ENCODE assay signal across 9 cellular contexts in the genomic region with DNA sequence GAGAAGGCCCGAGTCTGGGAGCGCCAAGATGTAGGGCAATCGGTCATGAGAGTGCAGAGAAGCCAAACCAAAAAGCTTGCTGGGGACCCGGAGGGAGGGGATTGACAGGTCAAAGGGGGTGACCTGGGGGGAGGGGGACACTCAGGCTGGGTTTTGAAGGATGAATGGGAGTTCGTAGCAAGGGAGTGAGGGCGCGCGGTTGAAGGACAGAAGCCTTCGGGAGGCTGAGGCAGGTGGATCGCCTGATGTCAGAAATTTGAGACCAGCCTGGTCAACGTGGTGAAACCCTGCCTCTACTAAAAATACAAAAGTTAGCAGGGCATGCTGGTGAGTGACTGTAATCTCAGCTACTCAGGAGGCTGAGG. TPM values are rescaled to one million over a fixed set of nuclear protein-coding genes. Genes with fewer than 3 reads are reported as not detected.
DNase-seq lines count a peak whose midpoint lies in the region; TF ChIP-seq lines count a peak whose summit lies in the region.
"Not testable (repeated sequence)": the region's sequence is repeated elsewhere in the genome, so short reads cannot be mapped to it uniquely, and the experiment has no call there.
"Had no signal": no experiment of that assay in that cellular context is flagged by ENCODE, and none has a peak within 500 bp of the region (broad histone marks: within the 10 kb centered on the region; RNA-seq: fewer than 3 reads in every experiment).

No MANE protein-coding gene starts in this region.

- H3K9ac ChIP-seq in duodenal mucosa (ENCODE audit: low read depth in 1 of 2, low read length in 2 of 2) (peak overlapping the region; percentile 10 to 43), neural cell (ENCODE audit: low read length) (peak overlapping the region; percentile 77)
- not testable (repeated sequence) for H3K9ac ChIP-seq in iPS-18a (ENCODE audit: low read length)

- not testable (repeated sequence) for H3K27me3 Mint-ChIP-seq in HFFc6 (ENCODE audit: insufficient read depth)
- H3K27me3 Mint-ChIP-seq in activated naive CD4-positive, alpha-beta T cell treated with anti-CD3 and anti-CD28 coated beads, Interleukin-2, amount 10 ng/mL, durations not matched to agents 7 days and 5 days = peaks cover 31% of the 10 kb centered on the region

- H3K27ac Mint-ChIP-seq in HFFc6 = 0 out of 2 replicates have a peak overlapping the region, but pooled peaks have one; percentile 31
- peak overlapping the region; percentile 83 for H3K27ac Mint-ChIP-seq in activated naive CD4-positive, alpha-beta T cell treated with anti-CD3 and anti-CD28 coated beads, Interleukin-2, amount 10 ng/mL, durations not matched to agents 7 days and 5 days

- CTCF ChIA-PET in activated naive CD4-positive, alpha-beta T cell treated with anti-CD3 and anti-CD28 coated beads, Interleukin-2, amount 10 ng/mL, durations not matched to agents 7 days and 5 days (lab: Charles Lee) = not testable (repeated sequence)

- TF ChIP-seq CTCF in AG10803 (conservative IDR thresholded peaks at IDR 0.05; ENCODE audit: low read length); stomach (IDR thresholded peaks at IDR 0.05): not testable (repeated sequence)
- TF ChIP-seq CTCF in HFFc6 (IDR thresholded peaks at IDR 0.05) = 0 out of 2 replicates have a peak, but pooled peaks have one; percentile 12
- peak; percentile 42 for TF ChIP-seq CTCF in neural cell (IDR thresholded peaks at IDR 0.05; ENCODE audit: poor library complexity, severe bottlenecking)

- not testable (repeated sequence) for H3F3A ChIP-seq in neural cell (ENCODE audit: insufficient read depth, low read length, poor library complexity, severe bottlenecking)

- H3K4me1 Mint-ChIP-seq in HFFc6 (ENCODE audit: low read depth) = peaks cover 15% of the 10 kb centered on the region
- H3K4me1 Mint-ChIP-seq in activated naive CD4-positive, alpha-beta T cell treated with anti-CD3 and anti-CD28 coated beads, Interleukin-2, amount 10 ng/mL, durations not matched to agents 7 days and 5 days = peaks cover 24% of the 10 kb centered on the region

- not testable (repeated sequence) for H3K4me2 ChIP-seq in neural cell (ENCODE audit: low read length)

- H3K9me2 ChIP-seq in neural cell (ENCODE audit: insufficient read depth, low read length) = not testable (repeated sequence)

- H4K20me1 ChIP-seq in neural cell (ENCODE audit: insufficient read depth) = not testable (repeated sequence)

- not testable (repeated sequence) for TF ChIP-seq EP300 in neural cell (conservative IDR thresholded peaks at IDR 0.05; ENCODE audit: poor library complexity, severe bottlenecking); stomach (IDR thresholded peaks at IDR 0.05)

- intact Hi-C loops in stomach (cut with DNase I; ENCODE audit: low total_unique reads) = not testable (repeated sequence)

- not testable (repeated sequence) for TF ChIP-seq RAD21 in neural cell (conservative IDR thresholded peaks at IDR 0.05)

- H3K9me3 Mint-ChIP-seq in HFFc6; activated naive CD4-positive, alpha-beta T cell treated with anti-CD3 and anti-CD28 coated beads, Interleukin-2, amount 10 ng/mL, durations not matched to agents 7 days and 5 days: not testable (repeated sequence)

- not testable (repeated sequence) for H3K27me3 ChIP-seq in SJCRH30; duodenal mucosa (ENCODE audit: control insufficient read depth in 1 of 2, insufficient read depth in 2 of 2, low read length in 2 of 2); iPS-18a (ENCODE audit: control insufficient read depth, insufficient read depth, low read length); neural cell (ENCODE audit: insufficient read depth, low read depth, low read length); stomach

- not testable (repeated sequence) for H3K36me3 ChIP-seq in SJCRH30; duodenal mucosa (ENCODE audit: control insufficient read depth in 1 of 2, insufficient read depth in 2 of 2, low read length in 2 of 2); iPS-18a (ENCODE audit: control insufficient read depth, low read depth, low read length); neural cell (ENCODE audit: insufficient read depth, low read length); stomach

- not testable (repeated sequence) for H3K9me3 ChIP-seq in SJCRH30 (replicated peaks); duodenal mucosa (ENCODE audit: control insufficient read depth in 1 of 2, low read length in 2 of 2); iPS-18a (ENCODE audit: control insufficient read depth, low read depth, low read length); neural cell (ENCODE audit: low read length); stomach

- H3K36me3 Mint-ChIP-seq in HFFc6 (ENCODE audit: low read depth); activated naive CD4-positive, alpha-beta T cell treated with anti-CD3 and anti-CD28 coated beads, Interleukin-2, amount 10 ng/mL, durations not matched to agents 7 days and 5 days: not testable (repeated sequence)

- not testable (repeated sequence) for TF ChIP-seq POLR2A in stomach (IDR thresholded peaks at IDR 0.05)

- peak overlapping the region; percentile 51 for H2AFZ ChIP-seq in neural cell (ENCODE audit: low read depth, low read length)

- H3K4me3 ChIP-seq in AG10803 (ENCODE audit: low read length) (peak overlapping the region; percentile 68), SJCRH30 (peak overlapping the region; percentile 98), duodenal mucosa (ENCODE audit: low read depth in 1 of 2, low read length in 2 of 2) (peak overlapping the region; percentile 40 to 68), iPS-18a (ENCODE audit: low read length) (peak overlapping the region; percentile 63), neural cell (ENCODE audit: low read length) (peak overlapping the region; percentile 71), stomach (peak overlapping the region; percentile 70 to 87 (median 77))

- peak overlapping the region; percentile 4; the same call in 1 of the 2 replicates for H3K27ac ChIP-seq in SJCRH30
- not testable (repeated sequence) for H3K27ac ChIP-seq in duodenal mucosa (ENCODE audit: low read depth, low read length); iPS-18a (ENCODE audit: low read length)
- H3K27ac ChIP-seq in neural cell (ENCODE audit: low read length) = peak overlapping the region; percentile 75
- H3K27ac ChIP-seq in stomach = peak overlapping the region; percentile 64 to 86 (median 81)

- not testable (repeated sequence) for H3K4me1 ChIP-seq in SJCRH30
- H3K4me1 ChIP-seq in duodenal mucosa (ENCODE audit: control insufficient read depth in 1 of 2, insufficient read depth in 2 of 2, low read length in 2 of 2) = peaks cover 10 to 15% of the 10 kb centered on the region in 2 donors
- peaks cover 12% of the 10 kb centered on the region for H3K4me1 ChIP-seq in iPS-18a (ENCODE audit: control insufficient read depth, low read depth, low read length)
- H3K4me1 ChIP-seq in stomach = peaks cover 7 to 37% (median 28%) of the 10 kb centered on the region in 4 donors

- H3K4me3 Mint-ChIP-seq in HFFc6 = peak overlapping the region; percentile 78
- peak overlapping the region; percentile 73 for H3K4me3 Mint-ChIP-seq in activated naive CD4-positive, alpha-beta T cell treated with anti-CD3 and anti-CD28 coated beads, Interleukin-2, amount 10 ng/mL, durations not matched to agents 7 days and 5 days

- WGBS in stomach, 5 donors = 42 to 48% (median 46%) methylated on average over 11 of the region's 11 CpGs

- not testable (repeated sequence) for DNase-seq in AG10803 (ENCODE audit: low read depth); HFFc6; activated naive CD4-positive, alpha-beta T cell treated with anti-CD3 and anti-CD28 coated beads, Interleukin-2, amount 10 ng/mL, durations not matched to agents 7 days and 5 days; stomach
- DNase-seq in SJCRH30 = peak in 1 of 2 experiments; percentile 31

- peaks cover 23% of the 10 kb centered on the region for H3K79me2 ChIP-seq in neural cell (replicated peaks; ENCODE audit: insufficient read depth, low read length)

RNA-seq across cellular contexts. Expression of a gene that starts 35.0 kb away (rescaled TPM):
- not detected for total RNA-seq in HFFc6 (2021; fragmentation: NEBNext Ultra II Directional; extraction: Animal tissue kit (Norgen Biotek cat#: 25700))
- 0.06 TPM in 1 of 2 replicates, not detected in the other for total RNA-seq in SJCRH30 (2014; rRNA removed; shearing (Covaris generic))
- polyA plus RNA-seq in neural cell = not detected in 2 replicates
- polyA minus RNA-seq in neural cell = not detected in 2 replicates
- not detected for total RNA-seq in stomach
- polyA plus RNA-seq in stomach = not detected
- total RNA-seq: sciatic nerve had no signal

RNA-seq across cellular contexts. Expression of a gene that starts 52.8 kb away (rescaled TPM):
- under 1 TPM in 4 of 6 experiments, not detected in 2; 0.51 to 0.87 (median 0.61) TPM for total RNA-seq in HFFc6 (2021; fragmentation: NEBNext Ultra II Directional; extraction: Animal tissue kit (Norgen Biotek cat#: 25700))
- not detected in 2 replicates for total RNA-seq in SJCRH30 (2014; rRNA removed; shearing (Covaris generic))
- polyA plus RNA-seq in neural cell (0.16 TPM in 1 of 2 replicates, not detected in the other), stomach (1 to 10 TPM in 1 of 3 donors, under 1 TPM in 2; 0.56 to 1.7 (median 0.95) TPM)
- not detected in 2 replicates for polyA minus RNA-seq in neural cell
- 1 to 10 TPM in 4 of 5 donors, not detected in 1; 1.1 to 3.8 (median 1.4) TPM for total RNA-seq in stomach
